8 cellular contexts compared by ENCODE assay signal in the genomic region with DNA sequence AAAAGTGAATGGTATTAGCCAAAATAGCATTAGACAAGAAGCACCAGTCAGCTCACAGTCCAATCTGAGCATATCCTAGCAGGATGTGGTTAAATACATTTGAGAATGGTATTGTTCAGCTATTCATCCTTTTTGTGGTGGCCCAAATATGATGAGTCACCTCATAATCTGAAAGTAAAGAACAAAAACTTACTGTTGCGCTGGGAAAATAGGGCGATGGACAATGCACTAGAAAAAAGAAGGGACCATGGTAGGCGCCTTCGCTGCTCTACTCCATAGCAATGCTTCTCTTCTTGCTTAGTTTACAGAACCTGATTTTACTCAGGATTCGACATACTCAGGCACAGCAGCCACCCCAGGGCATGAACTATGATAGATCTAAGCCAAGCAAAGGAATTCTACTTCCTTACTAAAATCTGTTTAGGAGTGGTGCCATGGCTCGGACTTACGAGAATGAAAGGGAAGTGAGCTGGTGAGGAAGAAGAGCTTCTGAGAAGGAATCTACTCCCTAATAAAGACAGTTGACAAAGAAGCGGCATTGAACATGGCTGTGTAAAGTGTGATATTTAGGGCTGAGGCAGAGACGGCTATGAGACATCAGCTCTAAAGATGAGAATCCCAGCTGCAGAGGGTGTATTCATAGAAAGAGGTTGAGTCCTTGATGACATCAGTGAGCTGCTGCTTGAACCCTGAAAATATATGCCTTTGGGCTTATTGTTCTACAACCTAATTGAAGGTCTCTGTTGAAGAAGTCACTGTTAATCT. TPM values are rescaled to one million over a fixed set of nuclear protein-coding genes. Genes with fewer than 3 reads are reported as not detected.
DNase-seq lines count a peak whose midpoint lies in the region; ATAC-seq, FAIRE-seq and TF ChIP-seq lines count a peak whose summit lies in the region.

No MANE protein-coding gene starts in this region.

- H3K36me3 ChIP-seq in testis (ENCODE audit: low read depth, missing control alignments) = no peaks in the 10 kb centered on the region

- TF ChIP-seq POLR2A in testis (IDR thresholded peaks at IDR 0.05) = no peak

- peak; percentile 89 for DNase-seq in RPMI7951 (ENCODE audit: low read depth)
- DNase-seq in fibroblast of mammary gland (ENCODE audit: low read depth) = peak; percentile 90
- DNase-seq in NCI-H446 treated with DMSO at 0.1 percent for 48 hours (lab: John Stamatoyannopoulos, UW) = no peak
- no peak for DNase-seq in testis
- DNase-seq in UCSD-AML1 (lab: John Stamatoyannopoulos, UW; ENCODE audit: unreplicated experiment) = no peak
- DNase-seq in frontal cortex (ENCODE audit: low spot score in 2 of 2) = no peak

- TF ChIP-seq CTCF in fibroblast of mammary gland (conservative IDR thresholded peaks at IDR 0.05; ENCODE audit: control insufficient read depth, insufficient read depth, low read depth, low read length) = no peak
- TF ChIP-seq CTCF in testis (IDR thresholded peaks at IDR 0.05) = no peak

- FAIRE-seq in frontal cortex (lab: Jason Lieb, UNC) = no peak

- no peaks in the 10 kb centered on the region for H3K27me3 ChIP-seq in testis

- H3K4me3 ChIP-seq in fibroblast of mammary gland (ENCODE audit: control insufficient read depth, low read depth, low read length) (no peak overlapping the region), testis (no peak overlapping the region)

- H3K4me1 ChIP-seq in testis = no peaks in the 10 kb centered on the region

- intact Hi-C loops in testis (cut with DNase I; ENCODE audit: low total_unique reads) = no loop called here

- no peak overlapping the region for H3K27ac ChIP-seq in testis

- ATAC-seq in GM18858 (IDR thresholded peaks at IDR 0.05; ENCODE audit: unreplicated experiment) = peak; percentile 95
- peak; percentile 92 for ATAC-seq in HG02642 (IDR thresholded peaks at IDR 0.05; ENCODE audit: poor library complexity, unreplicated experiment)

- WGBS in testis, 2 donors = 80 to 86% methylated on average over 9 of the region's 9 CpGs

- no peaks in the 10 kb centered on the region for H3K9me3 ChIP-seq in testis

RNA-seq across cellular contexts. Expression of a gene that starts 13.0 kb away (rescaled TPM):
- 16.0 and 19.0 TPM in 2 replicates for total RNA-seq in RPMI7951 (2014; rRNA removed; shearing (Covaris generic))
- total RNA-seq in testis = 10 to 100 TPM; 18.2 to 20.2 TPM
- 9.9 TPM for polyA plus RNA-seq in testis (ENCODE audit: insufficient read depth, low read depth, low replicate concordance)
- total RNA-seq in frontal cortex = 22.4 TPM

RNA-seq across cellular contexts. Expression of a gene that starts 16.6 kb away (rescaled TPM):
- total RNA-seq in RPMI7951 (2014; rRNA removed; shearing (Covaris generic)) = 28.7 and 43.4 TPM in 2 replicates
- total RNA-seq in testis (10 to 100 TPM; 75.1 to 81.6 TPM), frontal cortex (41.6 TPM)
- polyA plus RNA-seq in testis (ENCODE audit: insufficient read depth, low read depth, low replicate concordance) = 76.6 TPM

RNA-seq across cellular contexts. Expression of a gene that starts 53.5 kb away (rescaled TPM):
- 16.1 and 18.7 TPM in 2 replicates for total RNA-seq in RPMI7951 (2014; rRNA removed; shearing (Covaris generic))
- total RNA-seq in testis (10 to 100 TPM; 87.3 to 91.5 TPM), frontal cortex (119 TPM)
- 63.1 TPM for polyA plus RNA-seq in testis (ENCODE audit: insufficient read depth, low read depth, low replicate concordance)

Comparison
In these comparisons a context has a peak if more than half of its experiments do, and no peak if none do; other contexts are left out.
1. DNase-seq: peak in RPMI7951 (single experiment) and fibroblast of mammary gland (single experiment); none in NCI-H446 treated with DMSO at 0.1 percent for 48 hours (single experiment), testis (single experiment), UCSD-AML1 (single experiment) and frontal cortex (0 of 2).